In genomic region chr19:8143041-8143440, GRCh38 we compare ENCODE assay signal across 1 cellular context.
TF ChIP-seq lines count a peak whose summit lies in the region.

No MANE protein-coding gene starts in this region.

TF ChIP-seq in SK-N-SH treated with all-trans-retinoic acid at 6 μM for 48 hours, 23 proteins besides CTCF, POLR2A, EP300 and RAD21 (continued from another document):
- TF ChIP-seq, protein P1, sequence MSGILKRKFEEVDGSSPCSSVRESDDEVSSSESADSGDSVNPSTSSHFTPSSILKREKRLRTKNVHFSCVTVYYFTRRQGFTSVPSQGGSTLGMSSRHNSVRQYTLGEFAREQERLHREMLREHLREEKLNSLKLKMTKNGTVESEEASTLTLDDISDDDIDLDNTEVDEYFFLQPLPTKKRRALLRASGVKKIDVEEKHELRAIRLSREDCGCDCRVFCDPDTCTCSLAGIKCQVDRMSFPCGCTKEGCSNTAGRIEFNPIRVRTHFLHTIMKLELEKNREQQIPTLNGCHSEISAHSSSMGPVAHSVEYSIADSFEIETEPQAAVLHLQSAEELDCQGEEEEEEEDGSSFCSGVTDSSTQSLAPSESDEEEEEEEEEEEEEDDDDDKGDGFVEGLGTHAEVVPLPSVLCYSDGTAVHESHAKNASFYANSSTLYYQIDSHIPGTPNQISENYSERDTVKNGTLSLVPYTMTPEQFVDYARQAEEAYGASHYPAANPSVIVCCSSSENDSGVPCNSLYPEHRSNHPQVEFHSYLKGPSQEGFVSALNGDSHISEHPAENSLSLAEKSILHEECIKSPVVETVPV (CRISPR knock-in tag; IDR thresholded peaks at IDR 0.05): no peak
- TF ChIP-seq CSDC2 (CRISPR knock-in tag; IDR thresholded peaks at IDR 0.05) (no peak), ZNF8 (CRISPR knock-in tag; IDR thresholded peaks at IDR 0.05) (no peak), ZFP3 (CRISPR knock-in tag; IDR thresholded peaks at IDR 0.05) (no peak), GLIS3 (CRISPR knock-in tag; IDR thresholded peaks at IDR 0.05) (no peak)
